In the genomic region with DNA sequence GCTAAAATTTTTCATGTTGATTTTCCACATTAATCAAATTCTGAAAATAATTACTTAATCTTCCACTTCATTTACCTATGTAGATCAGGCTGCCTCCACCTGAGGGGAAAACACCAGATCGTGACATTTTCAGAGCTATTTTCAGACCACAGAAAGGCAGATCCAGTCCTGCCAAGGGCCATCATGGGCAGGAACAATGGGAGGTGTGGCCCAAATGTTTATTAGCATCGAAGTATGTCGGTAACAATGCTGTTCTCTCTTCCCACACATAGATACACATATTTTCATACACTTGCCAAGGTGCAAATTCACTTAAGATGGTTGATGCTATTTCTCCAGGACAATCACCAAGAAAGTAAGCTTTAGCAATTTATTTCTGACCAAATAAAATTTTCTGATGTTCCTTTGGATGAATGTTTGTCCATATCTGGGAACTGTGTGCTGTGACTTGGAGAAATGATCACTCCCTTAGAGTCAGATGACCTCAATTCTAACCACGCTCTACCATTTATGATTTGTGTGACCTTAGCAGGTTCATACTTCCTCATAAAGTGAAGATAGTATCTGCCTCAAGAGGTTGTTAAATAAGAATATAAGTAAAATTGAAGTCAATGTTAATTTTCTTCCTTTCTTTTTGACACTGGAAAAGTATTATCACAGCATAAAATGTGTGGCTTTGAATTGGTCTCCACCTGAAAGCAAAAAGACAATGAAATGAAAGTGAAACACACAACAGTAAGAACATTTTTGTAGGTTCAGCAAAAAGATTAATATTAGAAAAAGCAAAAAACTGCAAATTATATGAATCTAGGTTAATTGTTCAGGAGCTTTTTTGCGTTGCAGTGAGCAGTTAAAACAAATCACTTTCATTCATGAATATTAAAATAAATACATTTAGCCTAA, we compare ENCODE assay signal across 1 cellular context.
TF ChIP-seq lines count a peak whose summit lies in the region.

No MANE protein-coding gene starts in this region.

TF ChIP-seq in Ishikawa, 13 proteins besides CTCF, POLR2A, EP300 and RAD21 (continued from another document):
- TF ChIP-seq, protein P1, sequence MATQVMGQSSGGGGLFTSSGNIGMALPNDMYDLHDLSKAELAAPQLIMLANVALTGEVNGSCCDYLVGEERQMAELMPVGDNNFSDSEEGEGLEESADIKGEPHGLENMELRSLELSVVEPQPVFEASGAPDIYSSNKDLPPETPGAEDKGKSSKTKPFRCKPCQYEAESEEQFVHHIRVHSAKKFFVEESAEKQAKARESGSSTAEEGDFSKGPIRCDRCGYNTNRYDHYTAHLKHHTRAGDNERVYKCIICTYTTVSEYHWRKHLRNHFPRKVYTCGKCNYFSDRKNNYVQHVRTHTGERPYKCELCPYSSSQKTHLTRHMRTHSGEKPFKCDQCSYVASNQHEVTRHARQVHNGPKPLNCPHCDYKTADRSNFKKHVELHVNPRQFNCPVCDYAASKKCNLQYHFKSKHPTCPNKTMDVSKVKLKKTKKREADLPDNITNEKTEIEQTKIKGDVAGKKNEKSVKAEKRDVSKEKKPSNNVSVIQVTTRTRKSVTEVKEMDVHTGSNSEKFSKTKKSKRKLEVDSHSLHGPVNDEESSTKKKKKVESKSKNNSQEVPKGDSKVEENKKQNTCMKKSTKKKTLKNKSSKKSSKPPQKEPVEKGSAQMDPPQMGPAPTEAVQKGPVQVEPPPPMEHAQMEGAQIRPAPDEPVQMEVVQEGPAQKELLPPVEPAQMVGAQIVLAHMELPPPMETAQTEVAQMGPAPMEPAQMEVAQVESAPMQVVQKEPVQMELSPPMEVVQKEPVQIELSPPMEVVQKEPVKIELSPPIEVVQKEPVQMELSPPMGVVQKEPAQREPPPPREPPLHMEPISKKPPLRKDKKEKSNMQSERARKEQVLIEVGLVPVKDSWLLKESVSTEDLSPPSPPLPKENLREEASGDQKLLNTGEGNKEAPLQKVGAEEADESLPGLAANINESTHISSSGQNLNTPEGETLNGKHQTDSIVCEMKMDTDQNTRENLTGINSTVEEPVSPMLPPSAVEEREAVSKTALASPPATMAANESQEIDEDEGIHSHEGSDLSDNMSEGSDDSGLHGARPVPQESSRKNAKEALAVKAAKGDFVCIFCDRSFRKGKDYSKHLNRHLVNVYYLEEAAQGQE (IDR thresholded peaks at IDR 0.05; ENCODE audit: low read depth), result no peak
- TF ChIP-seq TAF1 (IDR thresholded peaks at IDR 0.05; ENCODE audit: low read depth), result no peak
- peak; percentile 75 for TF ChIP-seq TCF12 (IDR thresholded peaks at IDR 0.05; ENCODE audit: low read depth)
- peak; percentile 56; the same call in 1 of the 2 replicates for TF ChIP-seq YY1 (IDR thresholded peaks at IDR 0.05; ENCODE audit: low read depth)
- TF ChIP-seq NFIC (IDR thresholded peaks at IDR 0.05), result peak; percentile 75
- TF ChIP-seq, protein P2, sequence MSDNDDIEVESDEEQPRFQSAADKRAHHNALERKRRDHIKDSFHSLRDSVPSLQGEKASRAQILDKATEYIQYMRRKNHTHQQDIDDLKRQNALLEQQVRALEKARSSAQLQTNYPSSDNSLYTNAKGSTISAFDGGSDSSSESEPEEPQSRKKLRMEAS (IDR thresholded peaks at IDR 0.05), result 0 out of 2 replicates have a peak, but pooled peaks have one; percentile 24
- TF ChIP-seq TEAD4 (IDR thresholded peaks at IDR 0.05), result peak; percentile 77
- TF ChIP-seq ZBTB7A (IDR thresholded peaks at IDR 0.05; ENCODE audit: low read depth), result no peak
